In the genomic region with DNA sequence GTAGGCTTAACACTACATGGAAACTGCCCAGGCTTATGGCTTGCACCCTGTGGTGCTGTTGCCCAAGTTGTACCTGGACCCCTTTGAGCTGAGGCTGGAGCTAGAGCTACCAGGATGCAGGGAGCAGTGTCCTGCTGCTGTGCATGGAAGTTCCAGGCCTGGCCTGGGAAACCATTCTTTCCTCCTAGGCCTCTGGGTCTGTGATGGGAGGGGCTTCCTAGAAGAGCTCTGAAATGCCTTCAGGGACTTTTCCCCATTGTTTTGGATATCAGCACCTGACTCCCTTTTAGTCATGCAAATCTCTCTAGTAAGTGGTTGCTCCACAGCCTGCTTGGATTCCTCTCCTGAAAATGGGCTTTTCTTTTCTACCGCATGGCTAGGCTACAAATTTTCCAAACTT, we compare ENCODE assay signal across 21 cellular contexts. TPM values are rescaled to one million over a fixed set of nuclear protein-coding genes. Genes with fewer than 3 reads are reported as not detected.
"Had no signal": no experiment of that assay in that cellular context is flagged by ENCODE, and none has a peak within 500 bp of the region (broad histone marks: within the 10 kb centered on the region; RNA-seq: fewer than 3 reads in every experiment).

No MANE protein-coding gene starts in this region.

- H3K4me2 ChIP-seq: neural progenitor cell had no signal

- H3K4me3 ChIP-seq: breast epithelium, gastroesophageal sphincter, neural progenitor cell, right lobe of liver, transverse colon had no signal

- H3K27ac ChIP-seq: breast epithelium, gastroesophageal sphincter, neural progenitor cell, right lobe of liver, transverse colon had no signal

- H3K4me3 Mint-ChIP-seq: activated CD4-positive, alpha-beta T cell treated with anti-CD3 and anti-CD28 coated beads for 36 hours; activated naive CD8-positive, alpha-beta T cell treated with anti-CD3 and anti-CD28 coated beads, Interleukin-2, amount 10 ng/mL, durations not matched to agents 7 days and 5 days; immature natural killer cell; natural killer cell; neural progenitor cell had no signal

- H3K36me3 ChIP-seq: breast epithelium, gastroesophageal sphincter, neural progenitor cell, right lobe of liver, transverse colon had no signal

- ATAC-seq: activated CD4-positive, alpha-beta T cell treated with anti-CD3 and anti-CD28 coated beads for 36 hours; gastroesophageal sphincter; natural killer cell; right lobe of liver had no signal

- H3K9me3 ChIP-seq: right lobe of liver, transverse colon had no signal

- H2AFZ ChIP-seq: neural progenitor cell had no signal

- H3K4me1 ChIP-seq: breast epithelium, gastroesophageal sphincter, neural progenitor cell, right lobe of liver, transverse colon had no signal

- H3K9ac ChIP-seq: neural progenitor cell had no signal

- FAIRE-seq: endothelial cell of umbilical vein had no signal

- H3K27me3 Mint-ChIP-seq: activated CD4-positive, alpha-beta T cell treated with anti-CD3 and anti-CD28 coated beads for 36 hours had no signal

- H3K27ac Mint-ChIP-seq: immature natural killer cell, natural killer cell, neural progenitor cell had no signal

- DNase-seq: activated CD4-positive, alpha-beta T cell treated with anti-CD3 and anti-CD28 coated beads for 36 hours; activated CD4-positive, CD25-positive, alpha-beta regulatory T cell; activated CD8-positive, alpha-beta memory T cell treated with anti-CD3 and anti-CD28 coated beads for 24 hours; activated effector memory CD4-positive, alpha-beta T cell treated with Interleukin-2 at 50 U/mL for 16 hours; activated naive CD4-positive, alpha-beta T cell treated with Interleukin-2 at 50 U/mL for 16 hours; activated naive CD8-positive, alpha-beta T cell treated with anti-CD3 and anti-CD28 coated beads, Interleukin-2, amount 10 ng/mL, durations not matched to agents 7 days and 5 days; amniotic stem cell; central memory CD4-positive, alpha-beta T cell; hippocampal formation; immature natural killer cell; natural killer cell; right lobe of liver; stimulated activated CD4-positive, alpha-beta T cell treated with anti-CD3 and anti-CD28 coated beads, Interleukin-2, amount 100 ng/mL, for 48 hours; stimulated activated naive CD4-positive, alpha-beta T cell treated with Interleukin-2 at 50 U/mL for 16 hours; transverse colon had no signal

- H3K36me3 Mint-ChIP-seq: natural killer cell, neural progenitor cell had no signal

- H3K27me3 ChIP-seq: breast epithelium, gastroesophageal sphincter, neural progenitor cell, right lobe of liver, transverse colon had no signal

- H3K4me1 Mint-ChIP-seq: neural progenitor cell had no signal

RNA-seq across cellular contexts. Expression of gene HRH2, which starts 7.9 kb away (rescaled TPM):
- total RNA-seq: endothelial cell of umbilical vein, fibroblast of lung, fibroblast of villous mesenchyme had no signal
- polyA plus RNA-seq: endothelial cell of umbilical vein had no signal
